ENCODE assay signal across 8 cellular contexts in the genomic region with DNA sequence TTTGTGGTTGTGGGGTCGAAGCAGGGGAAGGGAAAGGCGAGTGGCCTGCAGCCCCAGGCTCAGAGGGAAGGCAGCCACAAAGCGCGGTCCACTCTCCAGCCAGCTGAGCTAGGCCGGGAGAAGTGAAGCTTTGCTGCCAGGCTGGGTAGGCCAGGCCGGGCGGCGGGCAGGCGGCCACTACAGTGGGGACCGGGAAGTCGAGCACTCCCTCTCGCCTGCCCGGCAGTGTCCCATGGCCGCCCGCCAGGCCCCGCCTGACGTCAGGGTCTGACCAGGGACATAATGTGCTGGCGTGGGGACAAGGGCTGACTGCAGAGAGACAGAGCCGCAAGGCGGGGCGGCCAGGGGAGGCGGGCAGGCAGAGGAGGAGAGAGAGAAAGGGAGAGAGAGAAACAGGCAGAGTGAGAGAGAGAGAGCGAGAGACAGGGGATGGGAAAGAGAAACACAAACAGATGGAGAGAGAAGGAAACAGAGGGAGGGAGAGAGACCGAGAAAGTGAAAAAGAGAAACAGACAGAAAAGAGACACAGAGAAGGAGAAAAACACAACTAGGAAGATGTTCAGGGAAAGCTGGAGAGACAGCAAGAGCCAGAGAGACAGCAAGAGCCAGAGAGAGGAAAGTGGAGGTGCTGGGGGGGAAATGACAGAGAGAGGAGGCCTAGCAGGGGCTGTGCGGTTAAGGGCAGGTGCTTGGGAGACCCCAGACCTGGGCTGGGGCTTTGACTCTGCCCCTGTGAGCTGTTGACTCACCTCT.
DNase-seq lines count a peak whose midpoint lies in the region; ATAC-seq and TF ChIP-seq lines count a peak whose summit lies in the region.

No MANE protein-coding gene starts in this region.

- POLR2A ChIA-PET in naive thymus-derived CD4-positive, alpha-beta T cell (lab: Charles Lee) = no interaction called here

- TF ChIP-seq POLR2A in gastroesophageal sphincter (IDR thresholded peaks at IDR 0.05) = peak; percentile 54 to 63

- peak overlapping the region; percentile 80 for H3K4me2 ChIP-seq in osteoblast (ENCODE audit: insufficient read depth, low read length)

- H3K36me3 ChIP-seq in BE2C = no peaks in the 10 kb centered on the region
- H3K36me3 ChIP-seq in gastroesophageal sphincter = no peaks in the 10 kb centered on the region
- no peaks in the 10 kb centered on the region for H3K36me3 ChIP-seq in osteoblast (ENCODE audit: insufficient read depth, low read length)
- H3K36me3 ChIP-seq in naive thymus-derived CD4-positive, alpha-beta T cell (ENCODE audit: control insufficient read depth in 2 of 3, insufficient read depth in 3 of 3, low read length in 3 of 3) = no peaks in the 10 kb centered on the region

- peak overlapping the region; percentile 96 for H2AFZ ChIP-seq in osteoblast (ENCODE audit: low read length)

- H3K27me3 ChIP-seq in BE2C = no peaks in the 10 kb centered on the region
- H3K27me3 ChIP-seq in gastroesophageal sphincter = no peaks in the 10 kb centered on the region
- H3K27me3 ChIP-seq in osteoblast (ENCODE audit: insufficient read depth, low read length) = no peaks in the 10 kb centered on the region
- H3K27me3 ChIP-seq in naive thymus-derived CD4-positive, alpha-beta T cell (ENCODE audit: control insufficient read depth in 2 of 2, insufficient read depth in 2 of 2, low read length in 2 of 2) = no peaks in the 10 kb centered on the region

- intact Hi-C loops in naive thymus-derived CD4-positive, alpha-beta T cell (cut with micrococcal nuclease) = no loop called here

- H3K4me3 ChIP-seq in BE2C (ENCODE audit: low read depth, low read length) (no peak overlapping the region), gastroesophageal sphincter (peak overlapping the region in 1 of 2 donors; percentile 30), osteoblast (ENCODE audit: insufficient read depth, low read length) (peak overlapping the region; percentile 51)
- no peak overlapping the region for H3K4me3 ChIP-seq in naive thymus-derived CD4-positive, alpha-beta T cell (ENCODE audit: low read length)

- H3K27me3 Mint-ChIP-seq in naive thymus-derived CD4-positive, alpha-beta T cell = peaks cover 0 to 28% (median 6%) of the 10 kb centered on the region in 5 donors

- in situ Hi-C loops in ACHN (cut with HindIII; ENCODE audit: low pct_ligation_motif_present, low pct_unique_long_range_greater_than_20kb, low sequenced_read_pairs) = no loop called here

- H3K4me3 Mint-ChIP-seq in naive thymus-derived CD4-positive, alpha-beta T cell = no peak overlapping the region

- H3K9me3 ChIP-seq in BE2C (no peaks in the 10 kb centered on the region; the same call in 1 of the 2 replicates), gastroesophageal sphincter (no peaks in the 10 kb centered on the region), osteoblast (ENCODE audit: low read depth, low read length) (no peaks in the 10 kb centered on the region)
- H3K9me3 ChIP-seq in naive thymus-derived CD4-positive, alpha-beta T cell (ENCODE audit: control insufficient read depth in 2 of 3, low read length in 3 of 3) = no peaks in the 10 kb centered on the region

- WGBS in gastroesophageal sphincter (ENCODE audit: low coverage in 1 of 2), 2 donors = 19 to 71% methylated on average over 1 to 8 of the region's 25 CpGs

- H3K36me3 Mint-ChIP-seq in naive thymus-derived CD4-positive, alpha-beta T cell = peaks cover 0 to 8% (median 0%) of the 10 kb centered on the region in 5 donors

- peak overlapping the region; percentile 96 to 98 (median 97) for H3K27ac ChIP-seq in gastroesophageal sphincter
- peak overlapping the region; percentile 61 for H3K27ac ChIP-seq in osteoblast (ENCODE audit: low read depth, low read length)
- H3K27ac ChIP-seq in naive thymus-derived CD4-positive, alpha-beta T cell (ENCODE audit: low read depth, low read length) = no peak overlapping the region

- TF ChIP-seq EP300 in gastroesophageal sphincter (IDR thresholded peaks at IDR 0.05) = peak; percentile 100

- H3K4me1 ChIP-seq in BE2C = no peaks in the 10 kb centered on the region
- H3K4me1 ChIP-seq in gastroesophageal sphincter = peaks cover 11 to 51% (median 22%) of the 10 kb centered on the region in 3 donors
- H3K4me1 ChIP-seq in osteoblast (ENCODE audit: insufficient read depth, low read length) = peaks cover 15% of the 10 kb centered on the region
- H3K4me1 ChIP-seq in naive thymus-derived CD4-positive, alpha-beta T cell (ENCODE audit: control insufficient read depth in 2 of 2, insufficient read depth in 2 of 2, low read length in 2 of 2) = no peaks in the 10 kb centered on the region

- TF ChIP-seq CTCF in BE2C (IDR thresholded peaks at IDR 0.05; ENCODE audit: low read depth, low read length) (no peak), gastroesophageal sphincter (IDR thresholded peaks at IDR 0.05) (peak in 1 of 4 experiments; percentile 1), osteoblast (IDR thresholded peaks at IDR 0.05; ENCODE audit: extremely low read depth, low read depth, low read length) (no peak)

- ATAC-seq in gastroesophageal sphincter (peak; percentile 97), HG03025 (IDR thresholded peaks at IDR 0.05; ENCODE audit: low FRiP score, unreplicated experiment) (no peak)
- no peak for ATAC-seq in naive thymus-derived CD4-positive, alpha-beta T cell

- CTCF ChIA-PET in naive thymus-derived CD4-positive, alpha-beta T cell (lab: Charles Lee) = interaction anchor here (0.6 kb wide), 1 partner anchor 50 kb away, joined by 3 read pairs; no protein-coding TSS in a partner anchor

- H3K27ac Mint-ChIP-seq in naive thymus-derived CD4-positive, alpha-beta T cell = peak overlapping the region in 1 of 9 donors; percentile 33

- peaks cover 0 to 11% (median 3%) of the 10 kb centered on the region in 11 donors for H3K9me3 Mint-ChIP-seq in naive thymus-derived CD4-positive, alpha-beta T cell

- H4K20me1 ChIP-seq in osteoblast (ENCODE audit: insufficient read depth, low read length) = no peaks in the 10 kb centered on the region

- no peaks in the 10 kb centered on the region for H3K4me1 Mint-ChIP-seq in naive thymus-derived CD4-positive, alpha-beta T cell

- DNase-seq in BE2C = peak; percentile 65
- DNase-seq in SW480 (ENCODE audit: low spot score) = peak; percentile 77
- peak; percentile 95 for DNase-seq in osteoblast (ENCODE audit: insufficient read length, low spot score, missing footprints)
- DNase-seq in naive thymus-derived CD4-positive, alpha-beta T cell = no peak
- no peak for DNase-seq in ACHN
- no peak for DNase-seq in NCI-H82 (lab: John Stamatoyannopoulos, UW)

- H3K79me2 ChIP-seq in osteoblast (ENCODE audit: insufficient read depth, low read length) = no peaks in the 10 kb centered on the region

Comparison
In these comparisons a context has a peak if more than half of its experiments do, and no peak if none do; other contexts are left out.
1. DNase-seq: peak in BE2C (single experiment), SW480 (single experiment) and osteoblast (single experiment); none in naive thymus-derived CD4-positive, alpha-beta T cell (0 of 9), ACHN (single experiment) and NCI-H82 (single experiment).